ENCODE assay signal across 1 cellular context in the genomic region with DNA sequence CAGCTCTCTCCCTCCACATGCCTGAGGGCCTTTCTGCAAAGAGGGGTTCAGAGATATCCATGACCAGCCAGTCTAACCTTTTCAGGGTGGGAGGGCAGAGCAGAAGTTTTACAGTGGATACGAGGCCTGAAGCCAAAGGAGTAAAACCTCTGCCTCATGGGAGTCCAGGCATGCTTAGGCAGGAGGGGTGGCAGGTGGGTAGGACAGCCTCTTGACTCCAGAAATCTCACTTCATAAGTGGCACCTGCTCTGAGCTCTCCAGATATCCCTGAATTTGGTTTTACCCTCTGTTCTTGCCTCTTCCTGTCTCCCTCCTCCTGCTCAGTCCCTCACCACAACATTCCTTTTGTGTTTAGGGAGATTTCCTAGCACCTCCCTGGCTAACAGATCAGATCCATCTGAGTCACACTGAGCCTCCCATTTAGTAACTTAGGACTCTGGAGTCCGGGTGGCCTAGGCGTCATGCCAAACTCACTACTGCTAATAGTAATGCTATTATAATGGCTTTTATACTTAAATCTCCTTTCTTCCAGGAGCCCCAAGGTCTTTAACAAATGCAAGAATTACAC.
TF ChIP-seq lines count a peak whose summit lies in the region.

No MANE protein-coding gene starts in this region.

TF ChIP-seq in IMR-90, 13 proteins besides CTCF, POLR2A, EP300 and RAD21 (continued from another document):
- TF ChIP-seq NFE2L2 (IDR thresholded peaks at IDR 0.05; ENCODE audit: low read depth, low read length) = no peak
- TF ChIP-seq FOS (IDR thresholded peaks at IDR 0.05; ENCODE audit: low read depth, low read length) = no peak
- TF ChIP-seq, protein P1, sequence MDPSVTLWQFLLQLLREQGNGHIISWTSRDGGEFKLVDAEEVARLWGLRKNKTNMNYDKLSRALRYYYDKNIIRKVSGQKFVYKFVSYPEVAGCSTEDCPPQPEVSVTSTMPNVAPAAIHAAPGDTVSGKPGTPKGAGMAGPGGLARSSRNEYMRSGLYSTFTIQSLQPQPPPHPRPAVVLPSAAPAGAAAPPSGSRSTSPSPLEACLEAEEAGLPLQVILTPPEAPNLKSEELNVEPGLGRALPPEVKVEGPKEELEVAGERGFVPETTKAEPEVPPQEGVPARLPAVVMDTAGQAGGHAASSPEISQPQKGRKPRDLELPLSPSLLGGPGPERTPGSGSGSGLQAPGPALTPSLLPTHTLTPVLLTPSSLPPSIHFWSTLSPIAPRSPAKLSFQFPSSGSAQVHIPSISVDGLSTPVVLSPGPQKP (IDR thresholded peaks at IDR 0.05; ENCODE audit: borderline replicate concordance, low read depth, low read length) = no peak
- no peak for TF ChIP-seq CEBPB (IDR thresholded peaks at IDR 0.05; ENCODE audit: low read depth, low read length)
- no peak for TF ChIP-seq MXI1 (IDR thresholded peaks at IDR 0.05; ENCODE audit: borderline replicate concordance, low read depth, low read length)
- no peak for TF ChIP-seq BHLHE40 (IDR thresholded peaks at IDR 0.05; ENCODE audit: low read depth, low read length)
- TF ChIP-seq MAFK (IDR thresholded peaks at IDR 0.05; ENCODE audit: low read depth, low read length) = no peak
- TF ChIP-seq CHD1 (IDR thresholded peaks at IDR 0.05; ENCODE audit: low read depth, low read length) = no peak
- no peak for TF ChIP-seq MAZ (IDR thresholded peaks at IDR 0.05; ENCODE audit: borderline replicate concordance, low read depth, low read length)
